ENCODE assay signal across 3 cellular contexts in genomic region chr9:70941191-70941590, GRCh38.
"Had no signal": no experiment of that assay in that cellular context is flagged by ENCODE, and none has a peak within 500 bp of the region (broad histone marks: within the 10 kb centered on the region; RNA-seq: fewer than 3 reads in every experiment).

No MANE protein-coding gene starts in this region.

- DNase-seq: GDM1, GF-D8 had no signal

- H3K4me3 ChIP-seq: GM12878 had no signal

- ATAC-seq: GM12878 had no signal
